ENCODE assay signal across 19 cellular contexts in genomic region chr9:114524401-114524800, GRCh38.
"Had no signal": no experiment of that assay in that cellular context is flagged by ENCODE, and none has a peak within 500 bp of the region (broad histone marks: within the 10 kb centered on the region; RNA-seq: fewer than 3 reads in every experiment).

No MANE protein-coding gene starts in this region.

- H3K27ac Mint-ChIP-seq: natural killer cell; stimulated activated naive B cell treated with anti-CD40 and anti-IgM and Interleukin-4, amounts not matched to agents 10 μg/mL and 1 μg/mL and 100 μg/mL, for 72 hours had no signal

- ATAC-seq: gastrocnemius medialis; heart right ventricle; left colon; natural killer cell; stimulated activated naive B cell treated with anti-CD40 and anti-IgM and Interleukin-4, amounts not matched to agents 10 μg/mL and 1 μg/mL and 100 μg/mL, for 72 hours had no signal

- H3K36me3 ChIP-seq: ascending aorta, gastrocnemius medialis, heart right ventricle, tibial nerve, vagina had no signal

- H3K9me3 ChIP-seq: ascending aorta, gastrocnemius medialis, heart right ventricle, tibial nerve, vagina had no signal

- H3K36me3 Mint-ChIP-seq: natural killer cell had no signal

- H3K27ac ChIP-seq: ascending aorta, coronary artery, gastrocnemius medialis, heart right ventricle, SK-N-MC, tibial nerve, vagina had no signal

- H3K4me1 ChIP-seq: ascending aorta, gastrocnemius medialis, heart right ventricle, tibial nerve, vagina had no signal

- DNase-seq: activated CD4-positive, alpha-beta T cell treated with anti-CD3 and anti-CD28 coated beads, Interleukin-2, amount 50 U/mL, for 1 hour; activated naive CD4-positive, alpha-beta T cell; activated T-cell treated with anti-CD3 and anti-CD28 coated beads for 4 hours; caudate nucleus; gastrocnemius medialis; heart right ventricle; left colon; mammary epithelial cell; natural killer cell; nucleus accumbens; stimulated activated CD4-positive, alpha-beta T cell treated with anti-CD3 and anti-CD28 coated beads, Interleukin-2, amount 100 ng/mL, for 48 hours; stimulated activated naive B cell treated with anti-CD40 and anti-IgM and Interleukin-4, amounts not matched to agents 10 μg/mL and 1 μg/mL and 100 μg/mL, for 72 hours; substantia nigra; T-helper 9 cell had no signal

- H3K4me3 ChIP-seq: ascending aorta, coronary artery, gastrocnemius medialis, heart right ventricle, SK-N-MC, tibial nerve, vagina had no signal

- H3K4me3 Mint-ChIP-seq: natural killer cell; stimulated activated naive B cell treated with anti-CD40 and anti-IgM and Interleukin-4, amounts not matched to agents 10 μg/mL and 1 μg/mL and 100 μg/mL, for 72 hours had no signal

- H3K27me3 ChIP-seq: ascending aorta, vagina had no signal

- H3K4me1 Mint-ChIP-seq: natural killer cell had no signal

- H3K9me3 Mint-ChIP-seq: natural killer cell; stimulated activated naive B cell treated with anti-CD40 and anti-IgM and Interleukin-4, amounts not matched to agents 10 μg/mL and 1 μg/mL and 100 μg/mL, for 72 hours had no signal
